Comparison of ENCODE assay signal across 16 cellular contexts in the genomic region with DNA sequence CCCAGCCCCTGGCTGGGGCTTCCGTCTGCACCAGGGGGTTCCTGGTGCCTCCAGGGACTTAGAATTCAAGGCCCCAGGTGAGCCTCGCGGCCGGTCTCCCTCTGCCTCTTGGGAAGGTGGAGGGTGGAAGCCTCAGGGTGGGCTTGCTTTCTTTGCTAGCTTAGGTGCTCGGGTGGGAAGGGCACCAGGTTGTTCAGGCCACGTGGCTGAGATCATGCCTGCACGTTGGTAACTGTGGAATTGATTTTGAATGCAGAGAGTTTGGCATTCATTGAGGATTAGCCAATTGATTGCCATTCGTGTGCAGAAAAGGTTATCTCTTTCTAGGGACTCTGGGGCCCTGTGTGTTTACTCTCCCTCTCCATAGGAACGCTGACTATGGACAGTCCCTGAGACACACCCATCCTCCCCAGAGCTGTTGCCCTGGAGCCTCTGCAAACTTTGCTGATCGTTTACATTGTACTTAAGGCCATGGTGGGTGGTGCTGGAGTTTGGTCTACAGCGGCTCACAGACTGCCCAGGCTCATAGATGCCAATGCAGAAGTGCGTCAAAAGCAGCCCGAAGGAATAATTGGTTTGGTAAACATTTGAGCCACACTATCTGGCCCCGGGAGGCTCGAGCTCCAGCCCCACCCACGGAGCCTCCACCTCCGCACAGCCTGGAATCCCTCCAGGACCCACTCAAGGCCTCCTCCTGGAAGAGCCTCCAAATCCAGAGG.
DNase-seq lines count a peak whose midpoint lies in the region; ATAC-seq, FAIRE-seq and TF ChIP-seq lines count a peak whose summit lies in the region.
"Had no signal": no experiment of that assay in that cellular context is flagged by ENCODE, and none has a peak within 500 bp of the region (broad histone marks: within the 10 kb centered on the region; RNA-seq: fewer than 3 reads in every experiment).

No MANE protein-coding gene starts in this region.

- FAIRE-seq in small intestine (lab: Jason Lieb, UNC) = no peak

- H3K36me3 ChIP-seq in small intestine (ENCODE audit: control insufficient read depth in 2 of 2, insufficient read depth in 2 of 2, low read length in 2 of 2) = no peaks in the 10 kb centered on the region
- H3K36me3 ChIP-seq: brain microvascular endothelial cell had no signal

- DNase-seq in H4 (ENCODE audit: low spot score) = peak; percentile 10
- peak; percentile 44 for DNase-seq in NCI-H510A (lab: John Stamatoyannopoulos, UW)
- DNase-seq in islet precursor cell = peak; percentile 53
- DNase-seq in small intestine = peak; percentile 20
- no peak for DNase-seq in erythroblast (lab: John Stamatoyannopoulos, UW)
- DNase-seq in GM19238 (ENCODE audit: insufficient read length, low spot score) = no peak
- DNase-seq in activated CD4-positive, alpha-beta T cell treated with anti-CD3 and anti-CD28 coated beads, Interleukin-2, amount 50 U/mL, for 1 hour = no peak
- DNase-seq: activated naive CD4-positive, alpha-beta T cell treated with Interleukin-2 at 50 U/mL for 16 hours; brain microvascular endothelial cell; C1 segment of cervical spinal cord; effector memory CD4-positive, alpha-beta T cell; foreskin melanocyte; stimulated activated CD4-positive, alpha-beta T cell treated with anti-CD3 and anti-CD28 coated beads, Interleukin-4, amount 100 ng/mL, for 4 hours had no signal

- H3K4me1 ChIP-seq in small intestine (ENCODE audit: control insufficient read depth in 2 of 2, insufficient read depth in 1 of 2, low read depth in 1 of 2, low read length in 1 of 2) = no peaks in the 10 kb centered on the region

- 20 to 29% (median 26%) methylated on average over 17 of the region's 17 CpGs for WGBS in small intestine, 3 donors

- no peak overlapping the region for H3K4me3 ChIP-seq in small intestine (ENCODE audit: low read depth in 1 of 2, low read length in 2 of 2)
- H3K4me3 ChIP-seq: SK-N-MC had no signal

- H3K27me3 ChIP-seq in small intestine (ENCODE audit: control insufficient read depth in 2 of 2, insufficient read depth in 2 of 2, low read length in 2 of 2) = peaks cover 0 to 2% of the 10 kb centered on the region in 2 donors
- H3K27me3 ChIP-seq: brain microvascular endothelial cell had no signal

- no peak overlapping the region for H3K27ac ChIP-seq in small intestine (ENCODE audit: low read depth in 1 of 2, low read length in 1 of 2)
- H3K27ac ChIP-seq: brain microvascular endothelial cell, SK-N-MC had no signal

- ATAC-seq in HG03378 (IDR thresholded peaks at IDR 0.05; ENCODE audit: unreplicated experiment) = no peak
- ATAC-seq: stimulated activated effector memory CD8-positive, alpha-beta T cell treated with anti-CD3 and anti-CD28 coated beads, Interleukin-12 subunit alpha, Interleukin-12 subunit beta, amount 100 ng/mL, for 72 hours had no signal

- H3K9me3 ChIP-seq in small intestine (ENCODE audit: control insufficient read depth, low read depth) = no peaks in the 10 kb centered on the region

- no peak for TF ChIP-seq POLR2A in erythroblast (IDR thresholded peaks at IDR 0.05; ENCODE audit: low read length)

Comparison
In these comparisons a context has a peak if more than half of its experiments do, and no peak if none do; other contexts are left out.
1. DNase-seq: peak in H4 (single experiment), NCI-H510A (single experiment), islet precursor cell (single experiment) and small intestine (single experiment); none in erythroblast (0 of 2), GM19238 (single experiment) and activated CD4-positive, alpha-beta T cell treated with anti-CD3 and anti-CD28 coated beads, Interleukin-2, amount 50 U/mL, for 1 hour (single experiment).